Comparison of ENCODE assay signal across 20 cellular contexts in the genomic region with DNA sequence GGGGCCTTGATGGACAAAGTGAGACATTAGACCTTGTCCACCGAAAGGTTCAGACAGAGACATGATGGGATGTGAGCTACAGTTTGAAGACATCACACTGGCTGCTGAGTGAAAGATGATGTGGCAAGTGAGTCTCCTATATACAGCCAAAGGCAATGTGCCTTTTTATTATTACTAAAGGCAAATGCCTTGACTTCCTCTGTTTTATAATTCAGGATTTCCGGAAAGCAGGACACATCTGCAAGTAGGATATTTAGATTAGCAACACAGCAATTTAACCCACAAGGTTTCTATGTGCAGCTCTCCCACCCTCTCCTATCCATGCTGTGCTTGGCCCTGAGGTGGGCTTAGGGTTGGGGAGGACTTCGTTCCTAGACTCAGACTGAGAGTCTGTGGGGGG. TPM values are rescaled to one million over a fixed set of nuclear protein-coding genes. Genes with fewer than 3 reads are reported as not detected.
DNase-seq lines count a peak whose midpoint lies in the region; ATAC-seq and TF ChIP-seq lines count a peak whose summit lies in the region.
"Had no signal": no experiment of that assay in that cellular context is flagged by ENCODE, and none has a peak within 500 bp of the region (broad histone marks: within the 10 kb centered on the region; RNA-seq: fewer than 3 reads in every experiment).

No MANE protein-coding gene starts in this region.

- TF ChIP-seq CTCF in OCI-LY7 (conservative IDR thresholded peaks at IDR 0.05; ENCODE audit: low read length): no peak
- no peak for TF ChIP-seq CTCF in neural progenitor cell (IDR thresholded peaks at IDR 0.05)
- TF ChIP-seq CTCF in transverse colon (IDR thresholded peaks at IDR 0.05): no peak
- no peak for TF ChIP-seq CTCF in tibial nerve (IDR thresholded peaks at IDR 0.05)

- in situ Hi-C loops in transverse colon (cut with MboI; ENCODE audit: low pct_ligation_motif_present in 1 of 4, low pct_unique_long_range_greater_than_20kb in 1 of 4, low sequenced_read_pairs in 3 of 4): no loop called here

- DNase-seq in OCI-LY7 (ENCODE audit: low spot score) (no peak), dermis blood vessel endothelial cell (peak; percentile 66), lung microvascular endothelial cell (ENCODE audit: low read depth in 2 of 2) (peak; percentile 31 to 69), neural progenitor cell (ENCODE audit: low spot score) (no peak), transverse colon (no peak), tibial nerve (ENCODE audit: low spot score in 2 of 2) (no peak)
- DNase-seq: Caco-2; CD4-positive, CD25-positive, alpha-beta regulatory T cell; CD8-positive, alpha-beta T cell; DMS153; DND-41; GM23248; H7; HCEC 1CT had no signal

- WGBS in transverse colon (ENCODE audit: low coverage in 1 of 2), 2 donors: 86 to 88% methylated on average over 2 to 3 of the region's 3 CpGs
- WGBS in tibial nerve, 2 donors: 74 to 89% methylated on average over 3 of the region's 3 CpGs

- peaks cover 60% of the 10 kb centered on the region for H3K27me3 ChIP-seq in neural progenitor cell
- no peaks in the 10 kb centered on the region for H3K27me3 ChIP-seq in transverse colon
- peaks cover 0 to 20% of the 10 kb centered on the region in 2 donors for H3K27me3 ChIP-seq in tibial nerve

- H3K4me3 Mint-ChIP-seq in neural progenitor cell: peak overlapping the region; percentile 57
- H3K4me3 Mint-ChIP-seq: CD8-positive, alpha-beta T cell had no signal

- H3K4me1 ChIP-seq in OCI-LY7 (ENCODE audit: insufficient read depth, low read length, poor library complexity, severe bottlenecking) (peaks cover 40% of the 10 kb centered on the region), neural progenitor cell (peaks cover 4% of the 10 kb centered on the region), transverse colon (peaks cover 0 to 23% (median 11%) of the 10 kb centered on the region in 4 donors), tibial nerve (peaks cover 0 to 21% (median 3%) of the 10 kb centered on the region in 4 donors)

- ATAC-seq in GM21717 (IDR thresholded peaks at IDR 0.05; ENCODE audit: unreplicated experiment): no peak
- ATAC-seq: CD8-positive, alpha-beta T cell; GM12878 had no signal

- H3K4me1 Mint-ChIP-seq in neural progenitor cell: peaks cover 17% of the 10 kb centered on the region

- peaks cover 4% of the 10 kb centered on the region for H3K27me3 Mint-ChIP-seq in neural progenitor cell (ENCODE audit: insufficient read depth, low read depth)

- H3K4me3 ChIP-seq in OCI-LY7 (ENCODE audit: low read depth, low read length, poor library complexity, severe bottlenecking): no peak overlapping the region
- H3K4me3 ChIP-seq in neural progenitor cell: no peak overlapping the region
- H3K4me3 ChIP-seq in transverse colon: no peak overlapping the region
- no peak overlapping the region for H3K4me3 ChIP-seq in tibial nerve
- H3K4me3 ChIP-seq: BLaER1, GM12878, GM23248 had no signal

- no peak overlapping the region for H3K9ac ChIP-seq in neural progenitor cell
- H3K9ac ChIP-seq: BLaER1, GM23248 had no signal

- H3K4me2 ChIP-seq in OCI-LY7 (ENCODE audit: low read length) (peak overlapping the region; percentile 21), neural progenitor cell (no peak overlapping the region)
- H3K4me2 ChIP-seq: BLaER1 had no signal

- no peaks in the 10 kb centered on the region for H3K9me2 ChIP-seq in OCI-LY7 (ENCODE audit: insufficient read depth, low read length)

- H3F3A ChIP-seq in neural progenitor cell (ENCODE audit: low read depth): peaks cover 23% of the 10 kb centered on the region

- peaks cover 10% of the 10 kb centered on the region for H3K36me3 ChIP-seq in OCI-LY7 (ENCODE audit: insufficient read depth, low read length)
- no peaks in the 10 kb centered on the region for H3K36me3 ChIP-seq in neural progenitor cell
- no peaks in the 10 kb centered on the region for H3K36me3 ChIP-seq in transverse colon
- no peaks in the 10 kb centered on the region for H3K36me3 ChIP-seq in tibial nerve
- H3K36me3 ChIP-seq: BLaER1 had no signal

- H4K20me1 ChIP-seq in OCI-LY7 (ENCODE audit: insufficient read depth, low read length) (no peaks in the 10 kb centered on the region), neural progenitor cell (ENCODE audit: low read depth) (peaks cover 15% of the 10 kb centered on the region)
- H4K20me1 ChIP-seq: BLaER1 had no signal

- no peak overlapping the region for H3K27ac Mint-ChIP-seq in neural progenitor cell
- H3K27ac Mint-ChIP-seq: B cell; CD4-positive, CD25-positive, alpha-beta regulatory T cell; CD8-positive, alpha-beta T cell had no signal

- H3K9me3 Mint-ChIP-seq in neural progenitor cell: no peaks in the 10 kb centered on the region
- H3K9me3 Mint-ChIP-seq: CD8-positive, alpha-beta T cell had no signal

- H3K79me2 ChIP-seq in OCI-LY7 (ENCODE audit: insufficient read depth, low read depth, low read length) (peaks cover 12% of the 10 kb centered on the region; the same call in 1 of the 2 replicates), neural progenitor cell (ENCODE audit: low read depth) (no peaks in the 10 kb centered on the region)

- CTCF ChIA-PET in OCI-LY7 (lab: Charles Lee; ENCODE audit: unreplicated experiment): no interaction called here

- H3K9me3 ChIP-seq in OCI-LY7 (ENCODE audit: low read length) (no peaks in the 10 kb centered on the region), neural progenitor cell (ENCODE audit: low read depth) (no peaks in the 10 kb centered on the region), transverse colon (no peaks in the 10 kb centered on the region), tibial nerve (no peaks in the 10 kb centered on the region)
- H3K9me3 ChIP-seq: BLaER1, Caco-2 had no signal

- TF ChIP-seq POLR2A in transverse colon (IDR thresholded peaks at IDR 0.05): no peak
- TF ChIP-seq POLR2A in tibial nerve (IDR thresholded peaks at IDR 0.05): no peak

- peaks cover under 1% of the 10 kb centered on the region for H3K36me3 Mint-ChIP-seq in neural progenitor cell
- H3K36me3 Mint-ChIP-seq: CD4-positive, CD25-positive, alpha-beta regulatory T cell; CD8-positive, alpha-beta T cell had no signal

- intact Hi-C loops in OCI-LY7 (cut with micrococcal nuclease; ENCODE audit: unreplicated experiment) (no loop called here), transverse colon (cut with DNase I; ENCODE audit: low total_unique reads) (no loop called here)

- H3K27ac ChIP-seq in OCI-LY7 (ENCODE audit: low read depth, low read length, poor library complexity, severe bottlenecking) (no peak overlapping the region), neural progenitor cell (no peak overlapping the region), transverse colon (no peak overlapping the region), tibial nerve (no peak overlapping the region)
- H3K27ac ChIP-seq: BLaER1, C4-2B, GM23248 had no signal

- no TSS peak for BruUV-seq in OCI-LY7 (replicated peaks; lab: Mats Ljungman, UMichigan)

- TF ChIP-seq EP300 in transverse colon (IDR thresholded peaks at IDR 0.05; ENCODE audit: low read depth) (no peak), tibial nerve (IDR thresholded peaks at IDR 0.05) (no peak)

- POLR2A ChIA-PET in OCI-LY7 (lab: Charles Lee): interaction anchor here (0.7 to 1.4 kb wide), 3 partner anchors 12 to 64 kb away, joined by 3 to 11 read pairs (median 3); no protein-coding TSS in a partner anchor

- H2AFZ ChIP-seq in OCI-LY7 (ENCODE audit: low read length) (no peak overlapping the region), neural progenitor cell (replicated peaks) (no peak overlapping the region)
- H2AFZ ChIP-seq: GM23248 had no signal

RNA-seq across cellular contexts. Expression of gene SPATA12, which starts 20.7 kb away (rescaled TPM):
- not detected in 2 replicates for total RNA-seq in OCI-LY7 (2014; rRNA removed; shearing (Covaris generic))
- total RNA-seq in OCI-LY7 (2022): 0.13 and 0.20 TPM in 2 replicates
- total RNA-seq in dermis blood vessel endothelial cell: 0.17 and 0.33 TPM in 2 replicates
- total RNA-seq in lung microvascular endothelial cell: 0.44 TPM in 1 of 2 replicates, not detected in the other
- 0.12 and 0.17 TPM in 2 replicates for total RNA-seq in neural progenitor cell (ENCODE audit: low replicate concordance)
- total RNA-seq in transverse colon: not detected
- not detected for total RNA-seq in tibial nerve
- total RNA-seq: A673; B cell; Caco-2; CD4-positive, CD25-positive, alpha-beta regulatory T cell; CD8-positive, alpha-beta T cell; GM23248 had no signal

Comparison
In these comparisons a context has a peak if more than half of its experiments do, and no peak if none do; other contexts are left out.
1. DNase-seq: peak in dermis blood vessel endothelial cell (single experiment) and lung microvascular endothelial cell (2 of 2); none in OCI-LY7 (single experiment), neural progenitor cell (single experiment), transverse colon (single experiment) and tibial nerve (0 of 2).